In genomic region chr15:57505949-57506391, GRCh38 we compare ENCODE assay signal across 1 cellular context.
TF ChIP-seq lines count a peak whose summit lies in the region.

No MANE protein-coding gene starts in this region.

TF ChIP-seq in A549, 52 proteins besides CTCF, POLR2A, EP300 and RAD21 (continued from another document):
- TF ChIP-seq HDAC2 (IDR thresholded peaks at IDR 0.05) (no peak), ESRRA (IDR thresholded peaks at IDR 0.05; ENCODE audit: borderline replicate concordance, low read length) (no peak), HOXB13 (CRISPR knock-in tag; IDR thresholded peaks at IDR 0.05; ENCODE audit: low read depth) (no peak), FOSB (CRISPR knock-in tag; IDR thresholded peaks at IDR 0.05) (no peak), BCL3 (IDR thresholded peaks at IDR 0.05) (no peak), HMGXB4 (CRISPR knock-in tag; IDR thresholded peaks at IDR 0.05; ENCODE audit: borderline replicate concordance) (no peak), JUNB (IDR thresholded peaks at IDR 0.05) (no peak)
TF ChIP-seq in A549: peak in this region for 0.
